ENCODE assay signal across 13 cellular contexts in genomic region chr2:42223822-42224268, GRCh38. TPM values are rescaled to one million over a fixed set of nuclear protein-coding genes. Genes with fewer than 3 reads are reported as not detected.
DNase-seq lines count a peak whose midpoint lies in the region; ATAC-seq, FAIRE-seq and TF ChIP-seq lines count a peak whose summit lies in the region.
"Had no signal": no experiment of that assay in that cellular context is flagged by ENCODE, and none has a peak within 500 bp of the region (broad histone marks: within the 10 kb centered on the region; RNA-seq: fewer than 3 reads in every experiment).

No MANE protein-coding gene starts in this region.

- no peak overlapping the region for H2BK15ac ChIP-seq in H9 (ENCODE audit: low read depth, low read length)

- no peaks in the 10 kb centered on the region for H3K27me3 Mint-ChIP-seq in activated naive CD4-positive, alpha-beta T cell treated with anti-CD3 and anti-CD28 coated beads for 36 hours (ENCODE audit: low read depth)
- no peaks in the 10 kb centered on the region for H3K27me3 Mint-ChIP-seq in stimulated activated naive B cell treated with anti-CD40 and anti-IgM and Interleukin-4, amounts not matched to agents 10 μg/mL and 1 μg/mL and 100 μg/mL, for 72 hours
- no peaks in the 10 kb centered on the region for H3K27me3 Mint-ChIP-seq in H9 (ENCODE audit: low read depth)
- H3K27me3 Mint-ChIP-seq: IgD-negative memory B cell had no signal

- no peak overlapping the region for H2BK20ac ChIP-seq in H9 (ENCODE audit: low read depth, low read length, poor library complexity, severe bottlenecking)

- H3K27ac ChIP-seq in SK-N-SH (ENCODE audit: low read depth in 2 of 2, low read length in 1 of 2) = peak overlapping the region; percentile 41 to 60
- H3K27ac ChIP-seq in H9 (ENCODE audit: insufficient read length, low read depth, low read length) = no peak overlapping the region
- H3K27ac ChIP-seq: parathyroid adenoma had no signal

- 31% methylated on average over 2 of the region's 2 CpGs for whole genome bisulfite sequencing in SK-N-SH (ENCODE audit: low lambda C conversion rate)
- no CpG with 5 or more reads among the region's 2 CpGs for WGBS in H9 (ENCODE audit: extremely low coverage, insufficient read length, low lambda C conversion rate)

- peaks cover 69% of the 10 kb centered on the region for H3K79me2 ChIP-seq in SK-N-SH (ENCODE audit: insufficient read depth)
- peaks cover 5% of the 10 kb centered on the region; the same call in 1 of the 2 replicates for H3K79me2 ChIP-seq in H9 (ENCODE audit: insufficient read depth, low read length)

- TF ChIP-seq EP300 in SK-N-SH (IDR thresholded peaks at IDR 0.05; ENCODE audit: borderline replicate concordance in 1 of 2, low read depth in 1 of 2, low read length in 1 of 2) = no peak

- no peak for TF ChIP-seq RAD21 in SK-N-SH (IDR thresholded peaks at IDR 0.05; ENCODE audit: low read length)

- no peak overlapping the region for H3T11ph ChIP-seq in H9 (ENCODE audit: low read length)

- H3K27me3 ChIP-seq in SK-N-SH (ENCODE audit: insufficient read depth) (no peaks in the 10 kb centered on the region), H9 (ENCODE audit: insufficient read depth, low read length) (no peaks in the 10 kb centered on the region)

- no peaks in the 10 kb centered on the region for H3K9me2 ChIP-seq in SK-N-SH

- H3K27ac Mint-ChIP-seq in activated naive CD4-positive, alpha-beta T cell treated with anti-CD3 and anti-CD28 coated beads for 36 hours = peak overlapping the region; percentile 20
- H3K27ac Mint-ChIP-seq in activated naive CD4-positive, alpha-beta T cell treated with anti-CD3 and anti-CD28 coated beads, Interleukin-2, amount 50 U/mL, for 72 hours = no peak overlapping the region
- peak overlapping the region; percentile 88 for H3K27ac Mint-ChIP-seq in stimulated activated naive B cell treated with anti-CD40 and anti-IgM and Interleukin-4, amounts not matched to agents 10 μg/mL and 1 μg/mL and 100 μg/mL, for 72 hours
- no peak overlapping the region for H3K27ac Mint-ChIP-seq in H9

- peaks cover 4% of the 10 kb centered on the region for H3K79me1 ChIP-seq in H9 (ENCODE audit: insufficient read depth, low read depth, low read length, poor library complexity, severe bottlenecking)

- H2BK120ac ChIP-seq in H9 (ENCODE audit: low read depth, low read length, poor library complexity, severe bottlenecking) = no peak overlapping the region

- no peaks in the 10 kb centered on the region for H3K9me3 Mint-ChIP-seq in activated naive CD4-positive, alpha-beta T cell treated with anti-CD3 and anti-CD28 coated beads for 36 hours
- no peaks in the 10 kb centered on the region for H3K9me3 Mint-ChIP-seq in activated naive CD4-positive, alpha-beta T cell treated with anti-CD3 and anti-CD28 coated beads, Interleukin-2, amount 50 U/mL, for 72 hours
- H3K9me3 Mint-ChIP-seq in stimulated activated naive B cell treated with anti-CD40 and anti-IgM and Interleukin-4, amounts not matched to agents 10 μg/mL and 1 μg/mL and 100 μg/mL, for 72 hours = no peaks in the 10 kb centered on the region
- no peaks in the 10 kb centered on the region for H3K9me3 Mint-ChIP-seq in H9
- H3K9me3 Mint-ChIP-seq: IgD-negative memory B cell had no signal

- H2AFZ ChIP-seq in SK-N-SH (ENCODE audit: low read depth) (no peak overlapping the region), H9 (ENCODE audit: low read length) (no peak overlapping the region)
- H2AFZ ChIP-seq: parathyroid adenoma had no signal

- no peak overlapping the region for H4K8ac ChIP-seq in H9 (replicated peaks; ENCODE audit: insufficient read length, low read depth, low read length)

- H2BK5ac ChIP-seq in H9 (ENCODE audit: insufficient read length, low read length) = no peak overlapping the region

- intact Hi-C loops in activated naive CD4-positive, alpha-beta T cell treated with anti-CD3 and anti-CD28 coated beads for 36 hours (cut with micrococcal nuclease) = no loop called here

- no peak overlapping the region for H3K18ac ChIP-seq in H9 (ENCODE audit: insufficient read length, low read depth, low read length)

- H3K4me1 Mint-ChIP-seq in activated naive CD4-positive, alpha-beta T cell treated with anti-CD3 and anti-CD28 coated beads for 36 hours (ENCODE audit: low read depth) = peaks cover 61% of the 10 kb centered on the region
- peaks cover 41 to 56% of the 10 kb centered on the region in 2 donors for H3K4me1 Mint-ChIP-seq in stimulated activated naive B cell treated with anti-CD40 and anti-IgM and Interleukin-4, amounts not matched to agents 10 μg/mL and 1 μg/mL and 100 μg/mL, for 72 hours
- H3K4me1 Mint-ChIP-seq in H9 = peaks cover 0 to 4% of the 10 kb centered on the region in 2 experiments; a peak in 1 of 4 replicates

- POLR2A ChIA-PET in SK-N-SH (lab: Yijun Ruan, JAX) = no interaction called here

- no peak for FAIRE-seq in D721Med (lab: Jason Lieb, UNC)
- FAIRE-seq: bronchial epithelial cell had no signal

- H3K4me1 ChIP-seq in SK-N-SH (ENCODE audit: control insufficient read depth in 1 of 2, insufficient read depth in 2 of 2, low read depth in 1 of 2, low read length in 1 of 2) = peaks cover 10 to 23% of the 10 kb centered on the region in 2 experiments; a peak in 3 of 4 replicates
- no peaks in the 10 kb centered on the region for H3K4me1 ChIP-seq in H9 (ENCODE audit: insufficient read depth, low read length)

- no peak overlapping the region for H3K9ac ChIP-seq in SK-N-SH
- H3K9ac ChIP-seq in H9 (ENCODE audit: extremely low read depth, insufficient read length, low read length) = no peak overlapping the region
- H3K9ac ChIP-seq: parathyroid adenoma had no signal

- no peaks in the 10 kb centered on the region for H3K23me2 ChIP-seq in H9 (ENCODE audit: insufficient read length, low read depth, low read length, poor library complexity, severe bottlenecking)

- H3K9me3 ChIP-seq in SK-N-SH (no peaks in the 10 kb centered on the region), H9 (ENCODE audit: control insufficient read depth, low read depth, low read length) (no peaks in the 10 kb centered on the region)

- H3K4me2 ChIP-seq in SK-N-SH (peak overlapping the region; percentile 6; the same call in 1 of the 2 replicates), H9 (ENCODE audit: insufficient read depth, insufficient read length, low read length) (no peak overlapping the region)

- H3F3A ChIP-seq in SK-N-SH (replicated peaks; ENCODE audit: insufficient read depth) = peaks cover 18% of the 10 kb centered on the region

- H3K36me3 Mint-ChIP-seq in activated naive CD4-positive, alpha-beta T cell treated with anti-CD3 and anti-CD28 coated beads for 36 hours (ENCODE audit: low read depth) = peaks cover 5% of the 10 kb centered on the region
- H3K36me3 Mint-ChIP-seq in activated naive CD4-positive, alpha-beta T cell treated with anti-CD3 and anti-CD28 coated beads, Interleukin-2, amount 50 U/mL, for 72 hours = no peaks in the 10 kb centered on the region
- peaks cover 11 to 33% of the 10 kb centered on the region in 2 donors for H3K36me3 Mint-ChIP-seq in stimulated activated naive B cell treated with anti-CD40 and anti-IgM and Interleukin-4, amounts not matched to agents 10 μg/mL and 1 μg/mL and 100 μg/mL, for 72 hours
- peaks cover 0 to 5% (median 0%) of the 10 kb centered on the region in 3 experiments; a peak in 2 of 7 replicates for H3K36me3 Mint-ChIP-seq in H9 (ENCODE audit: insufficient read depth in 1 of 3, low read depth in 3 of 3)

- TF ChIP-seq CTCF in SK-N-SH (IDR thresholded peaks at IDR 0.05) = no peak
- TF ChIP-seq CTCF in fibroblast of mammary gland (conservative IDR thresholded peaks at IDR 0.05; ENCODE audit: control insufficient read depth, insufficient read depth, low read depth, low read length) = no peak
- TF ChIP-seq CTCF in H9 (conservative IDR thresholded peaks at IDR 0.05) = no peak
- no peak for TF ChIP-seq CTCF in D721Med (IDR thresholded peaks at IDR 0.05; ENCODE audit: insufficient read depth, missing control alignments)

- H4K20me1 ChIP-seq in SK-N-SH (ENCODE audit: insufficient read depth) = 0 out of 2 replicates have a peak, but pooled peaks cover 3% of the 10 kb centered on the region
- H4K20me1 ChIP-seq in H9 (ENCODE audit: control insufficient read depth, insufficient read depth, insufficient read length) = no peaks in the 10 kb centered on the region

- H4K91ac ChIP-seq in H9 (ENCODE audit: insufficient read length, low read depth, low read length) = no peak overlapping the region

- H2BK12ac ChIP-seq in H9 (ENCODE audit: insufficient read length, low read depth, low read length) = no peak overlapping the region

- no peak overlapping the region for H3K23ac ChIP-seq in H9 (ENCODE audit: insufficient read length, low read depth, low read length)

- H3K14ac ChIP-seq in H9 (ENCODE audit: insufficient read depth, low read length) = no peak overlapping the region

- DNase-seq in activated naive CD4-positive, alpha-beta T cell treated with anti-CD3 and anti-CD28 coated beads for 36 hours = no peak
- no peak for DNase-seq in activated naive CD4-positive, alpha-beta T cell treated with anti-CD3 and anti-CD28 coated beads, Interleukin-2, amount 50 U/mL, for 72 hours (ENCODE audit: low spot score in 2 of 2)
- DNase-seq in SK-N-SH (no peak), fibroblast of mammary gland (ENCODE audit: low read depth) (peak; percentile 35), H9 (no peak), activated gamma-delta T cell treated with Interleukin-2 at 50 U/mL for 16 hours (no peak), D721Med (ENCODE audit: insufficient read length, low spot score) (no peak)
- DNase-seq in stimulated activated naive B cell treated with anti-CD40 and anti-IgM and Interleukin-4, amounts not matched to agents 10 μg/mL and 1 μg/mL and 100 μg/mL, for 72 hours = no peak
- DNase-seq: H7, NCI-H1694 treated with DMSO at 0.1 percent for 48 hours had no signal

- H4K5ac ChIP-seq in H9 (ENCODE audit: insufficient read length, low read depth, low read length) = no peak overlapping the region

- no peak for ATAC-seq in activated naive CD4-positive, alpha-beta T cell treated with anti-CD3 and anti-CD28 coated beads, Interleukin-2, amount 50 U/mL, for 72 hours
- peak; percentile 78 to 86 for ATAC-seq in stimulated activated naive B cell treated with anti-CD40 and anti-IgM and Interleukin-4, amounts not matched to agents 10 μg/mL and 1 μg/mL and 100 μg/mL, for 72 hours (replicated peaks)

- no peak overlapping the region for H3K4me3 Mint-ChIP-seq in activated naive CD4-positive, alpha-beta T cell treated with anti-CD3 and anti-CD28 coated beads for 36 hours
- H3K4me3 Mint-ChIP-seq in stimulated activated naive B cell treated with anti-CD40 and anti-IgM and Interleukin-4, amounts not matched to agents 10 μg/mL and 1 μg/mL and 100 μg/mL, for 72 hours = peak overlapping the region in 1 of 2 donors; percentile 47
- H3K4me3 Mint-ChIP-seq in H9 = no peak overlapping the region

- CTCF ChIA-PET in activated naive CD4-positive, alpha-beta T cell treated with anti-CD3 and anti-CD28 coated beads for 36 hours (lab: Charles Lee) = no interaction called here
- CTCF ChIA-PET in SK-N-SH (lab: Yijun Ruan, JAX) = interaction anchor here (0.7 to 2.1 kb wide), 6 partner anchors 10 to 357 kb away, joined by 3 to 13 read pairs (median 4); no protein-coding TSS in a partner anchor

- no peak overlapping the region for H3K56ac ChIP-seq in H9 (ENCODE audit: insufficient read length, low read depth, low read length)

- H3K36me3 ChIP-seq in SK-N-SH (replicated peaks in 1 of 2; ENCODE audit: control insufficient read depth in 1 of 2, insufficient read depth in 2 of 2, low read length in 1 of 2) = peaks cover 0 to 8% of the 10 kb centered on the region in 2 experiments

- H3K4ac ChIP-seq in H9 (ENCODE audit: low read depth, low read length) = no peak overlapping the region

- H3K4me3 ChIP-seq in SK-N-SH (ENCODE audit: low read depth in 2 of 2, low read length in 1 of 2) (no peak overlapping the region), fibroblast of mammary gland (ENCODE audit: control insufficient read depth, low read depth, low read length) (no peak overlapping the region)

- H2AK5ac ChIP-seq in H9 (ENCODE audit: insufficient read length, low read length) = no peak overlapping the region

RNA-seq across cellular contexts. Expression of gene EML4, which starts 54.7 kb away (rescaled TPM):
- total RNA-seq in activated naive CD4-positive, alpha-beta T cell treated with anti-CD3 and anti-CD28 coated beads for 36 hours = 10 to 100 TPM; 65.8 to 65.9 TPM
- total RNA-seq in activated naive CD4-positive, alpha-beta T cell treated with anti-CD3 and anti-CD28 coated beads, Interleukin-2, amount 50 U/mL, for 72 hours = 10 to 100 TPM; 56.6 to 85.7 TPM
- 35.0 and 45.8 TPM in 2 replicates for polyA plus RNA-seq in SK-N-SH (2012; rRNA removed)
- polyA plus RNA-seq in SK-N-SH (2012; cell fraction: cytosol; rRNA removed) = 45.2 and 45.3 TPM in 2 replicates
- polyA plus RNA-seq in SK-N-SH (2012; cell fraction: nucleus; rRNA removed) = 61.1 and 88.5 TPM in 2 replicates
- 62.8 and 68.6 TPM in 2 replicates for total RNA-seq in H9 (2021)

Comparison
In these comparisons a context has a peak if more than half of its experiments do, and no peak if none do; other contexts are left out.
1. H3K27ac Mint-ChIP-seq: peak in activated naive CD4-positive, alpha-beta T cell treated with anti-CD3 and anti-CD28 coated beads for 36 hours (single experiment) and stimulated activated naive B cell treated with anti-CD40 and anti-IgM and Interleukin-4, amounts not matched to agents 10 μg/mL and 1 μg/mL and 100 μg/mL, for 72 hours (single experiment); none in activated naive CD4-positive, alpha-beta T cell treated with anti-CD3 and anti-CD28 coated beads, Interleukin-2, amount 50 U/mL, for 72 hours (0 of 2) and H9 (0 of 3).
2. ATAC-seq: peak in stimulated activated naive B cell treated with anti-CD40 and anti-IgM and Interleukin-4, amounts not matched to agents 10 μg/mL and 1 μg/mL and 100 μg/mL, for 72 hours (2 of 2); none in activated naive CD4-positive, alpha-beta T cell treated with anti-CD3 and anti-CD28 coated beads, Interleukin-2, amount 50 U/mL, for 72 hours (0 of 2).